In the genomic region with DNA sequence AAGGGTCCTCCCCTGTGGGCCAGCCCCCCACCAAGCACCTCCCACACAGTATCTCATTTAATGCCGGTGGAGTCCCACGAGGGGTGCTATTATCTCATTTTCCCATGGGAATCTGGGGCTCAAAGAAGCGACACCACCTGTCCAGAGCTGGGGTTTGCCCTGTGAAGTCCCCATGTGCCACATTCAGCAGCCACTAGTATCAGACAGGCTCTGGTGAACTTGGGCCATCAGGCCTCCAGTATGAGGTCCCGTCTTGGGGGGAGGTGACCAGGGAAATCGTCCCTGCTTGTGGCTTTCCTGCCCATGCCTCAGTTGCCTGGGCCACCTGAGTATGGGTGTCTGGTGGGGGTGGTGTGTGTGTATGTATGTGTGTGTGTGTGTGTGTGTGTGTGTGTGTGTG, we compare ENCODE assay signal across 20 cellular contexts.
"Had no signal": no experiment of that assay in that cellular context is flagged by ENCODE, and none has a peak within 500 bp of the region (broad histone marks: within the 10 kb centered on the region; RNA-seq: fewer than 3 reads in every experiment).

No MANE protein-coding gene starts in this region.

- H3K36me3 ChIP-seq: ovary, prostate gland had no signal

- H3K4me3 Mint-ChIP-seq: activated CD4-positive, alpha-beta memory T cell treated with anti-CD3 and anti-CD28 coated beads for 36 hours; activated CD4-positive, alpha-beta T cell treated with anti-CD3 and anti-CD28 coated beads for 36 hours; activated naive CD8-positive, alpha-beta T cell treated with anti-CD3 and anti-CD28 coated beads, Interleukin-2, amount 10 ng/mL, durations not matched to agents 7 days and 5 days; naive B cell; stimulated activated naive CD8-positive, alpha-beta T cell treated with anti-CD3 and anti-CD28 coated beads, Interleukin-15, Interleukin-2, amounts not matched to agents 100 ng/mL and 50 ng/mL, for 24 hours; T-cell had no signal

- H3K9me3 Mint-ChIP-seq: activated naive CD8-positive, alpha-beta T cell treated with anti-CD3 and anti-CD28 coated beads, Interleukin-2, amount 10 ng/mL, durations not matched to agents 7 days and 5 days; stimulated activated naive CD8-positive, alpha-beta T cell treated with anti-CD3 and anti-CD28 coated beads, Interleukin-15, Interleukin-2, amounts not matched to agents 100 ng/mL and 50 ng/mL, for 24 hours; T-cell had no signal

- H3K27me3 Mint-ChIP-seq: activated CD4-positive, alpha-beta memory T cell treated with anti-CD3 and anti-CD28 coated beads for 36 hours; activated CD4-positive, alpha-beta T cell treated with anti-CD3 and anti-CD28 coated beads for 36 hours; activated naive CD8-positive, alpha-beta T cell treated with anti-CD3 and anti-CD28 coated beads, Interleukin-2, amount 10 ng/mL, durations not matched to agents 7 days and 5 days; naive B cell; stimulated activated naive CD8-positive, alpha-beta T cell treated with anti-CD3 and anti-CD28 coated beads, Interleukin-15, Interleukin-2, amounts not matched to agents 100 ng/mL and 50 ng/mL, for 24 hours; T-cell had no signal

- H3K4me1 Mint-ChIP-seq: activated naive CD8-positive, alpha-beta T cell treated with anti-CD3 and anti-CD28 coated beads, Interleukin-2, amount 10 ng/mL, durations not matched to agents 7 days and 5 days; T-cell had no signal

- DNase-seq: activated CD4-positive, alpha-beta memory T cell treated with anti-CD3 and anti-CD28 coated beads for 36 hours; activated CD4-positive, alpha-beta T cell treated with anti-CD3 and anti-CD28 coated beads for 36 hours; activated naive CD4-positive, alpha-beta T cell treated with Interleukin-2 at 50 U/mL for 16 hours; activated naive CD8-positive, alpha-beta T cell treated with anti-CD3 and anti-CD28 coated beads, Interleukin-2, amount 10 ng/mL, durations not matched to agents 7 days and 5 days; activated T-cell treated with anti-CD3 and anti-CD28 coated beads, Interleukin-2, amount 50 U/mL, for 48 hours; amniotic stem cell; cortex of kidney; left ventricle myocardium superior; mesenchymal stem cell; naive B cell; ovary; spleen; stimulated activated CD4-positive, alpha-beta T cell treated with anti-CD3 and anti-CD28 coated beads, Interleukin-4, amount 100 ng/mL, for 24 hours; substantia nigra; T-cell; thyroid gland; upper lobe of right lung had no signal

- H3K36me3 Mint-ChIP-seq: activated naive CD8-positive, alpha-beta T cell treated with anti-CD3 and anti-CD28 coated beads, Interleukin-2, amount 10 ng/mL, durations not matched to agents 7 days and 5 days had no signal

- H3K4me1 ChIP-seq: prostate gland, spleen, thyroid gland, upper lobe of right lung had no signal

- H3K9me3 ChIP-seq: ovary, prostate gland, thyroid gland, upper lobe of right lung had no signal

- H3K27ac ChIP-seq: epithelial cell of prostate, ovary, prostate gland, spleen, thyroid gland, upper lobe of right lung had no signal

- H3K27me3 ChIP-seq: ovary, spleen, thyroid gland, upper lobe of right lung had no signal

- H3K27ac Mint-ChIP-seq: activated CD4-positive, alpha-beta memory T cell treated with anti-CD3 and anti-CD28 coated beads for 36 hours; activated CD4-positive, alpha-beta T cell treated with anti-CD3 and anti-CD28 coated beads for 36 hours; activated naive CD8-positive, alpha-beta T cell treated with anti-CD3 and anti-CD28 coated beads, Interleukin-2, amount 10 ng/mL, durations not matched to agents 7 days and 5 days; stimulated activated naive CD8-positive, alpha-beta T cell treated with anti-CD3 and anti-CD28 coated beads, Interleukin-15, Interleukin-2, amounts not matched to agents 100 ng/mL and 50 ng/mL, for 24 hours; T-cell had no signal

- H3K4me3 ChIP-seq: ovary, prostate gland, spleen, thyroid gland, upper lobe of right lung had no signal

- ATAC-seq: activated CD4-positive, alpha-beta T cell treated with anti-CD3 and anti-CD28 coated beads for 36 hours; left ventricle myocardium superior; T-cell; upper lobe of right lung had no signal
